15 cellular contexts compared by ENCODE assay signal in genomic region chr2:162090109-162090508, GRCh38. TPM values are rescaled to one million over a fixed set of nuclear protein-coding genes. Genes with fewer than 3 reads are reported as not detected.
DNase-seq lines count a peak whose midpoint lies in the region; ATAC-seq and TF ChIP-seq lines count a peak whose summit lies in the region.
"Had no signal": no experiment of that assay in that cellular context is flagged by ENCODE, and none has a peak within 500 bp of the region (broad histone marks: within the 10 kb centered on the region; RNA-seq: fewer than 3 reads in every experiment).

No MANE protein-coding gene starts in this region.

- no peak overlapping the region for H3K9ac ChIP-seq in SK-N-SH

- H3K79me2 ChIP-seq in SK-N-SH (ENCODE audit: insufficient read depth) = no peaks in the 10 kb centered on the region

- no peak for TF ChIP-seq POLR2A in transverse colon (IDR thresholded peaks at IDR 0.05)

- no peaks in the 10 kb centered on the region for H3K36me3 ChIP-seq in SK-N-SH (replicated peaks in 1 of 2; ENCODE audit: control insufficient read depth in 1 of 2, insufficient read depth in 2 of 2, low read length in 1 of 2)
- H3K36me3 ChIP-seq in transverse colon = no peaks in the 10 kb centered on the region
- H3K36me3 ChIP-seq: tibial nerve had no signal

- TF ChIP-seq CTCF in SK-N-SH (IDR thresholded peaks at IDR 0.05) (no peak), VCaP (conservative IDR thresholded peaks at IDR 0.05) (no peak), fibroblast of the aortic adventitia (IDR thresholded peaks at IDR 0.05; ENCODE audit: insufficient read depth, low read length) (no peak), transverse colon (IDR thresholded peaks at IDR 0.05) (no peak)

- H3K9me2 ChIP-seq in SK-N-SH = no peaks in the 10 kb centered on the region

- H3K27me3 ChIP-seq in SK-N-SH (ENCODE audit: insufficient read depth) (no peaks in the 10 kb centered on the region), transverse colon (no peaks in the 10 kb centered on the region)
- H3K27me3 ChIP-seq: tibial nerve had no signal

- H4K20me1 ChIP-seq in SK-N-SH (ENCODE audit: insufficient read depth) = no peaks in the 10 kb centered on the region

- in situ Hi-C loops in transverse colon (cut with MboI; ENCODE audit: low pct_ligation_motif_present in 1 of 4, low pct_unique_long_range_greater_than_20kb in 1 of 4, low sequenced_read_pairs in 3 of 4) = no loop called here

- CTCF ChIA-PET in SK-N-SH (lab: Yijun Ruan, JAX) = no interaction called here
- CTCF ChIA-PET in HEK293T (lab: Yijun Ruan, JAX) = no interaction called here

- POLR2A ChIA-PET in SK-N-SH (lab: Yijun Ruan, JAX) (no interaction called here), HEK293T (lab: Yijun Ruan, JAX) (no interaction called here)

- 10% methylated on average over 1 of the region's 1 CpG for WGBS in SK-N-SH (ENCODE audit: low lambda C conversion rate)
- WGBS in transverse colon (ENCODE audit: low coverage in 1 of 2), 2 donors = 41 to 70% methylated on average over 1 of the region's 1 CpG

- H3F3A ChIP-seq in SK-N-SH (replicated peaks; ENCODE audit: insufficient read depth) = peaks cover 43% of the 10 kb centered on the region

- no peak overlapping the region for H3K4me2 ChIP-seq in SK-N-SH

- H3K9me3 ChIP-seq in SK-N-SH (no peaks in the 10 kb centered on the region), transverse colon (no peaks in the 10 kb centered on the region)
- H3K9me3 ChIP-seq: tibial nerve had no signal

- TF ChIP-seq EP300 in SK-N-SH (IDR thresholded peaks at IDR 0.05; ENCODE audit: borderline replicate concordance in 1 of 2, low read depth in 1 of 2, low read length in 1 of 2) (no peak), transverse colon (IDR thresholded peaks at IDR 0.05; ENCODE audit: low read depth) (no peak)

- H3K27ac ChIP-seq in SK-N-SH (ENCODE audit: low read depth in 2 of 2, low read length in 1 of 2) (peak overlapping the region in 1 of 2 experiments; percentile 82; a peak in 1 of 4 replicates), VCaP (peak overlapping the region; percentile 17; the same call in 1 of the 2 replicates), transverse colon (peak overlapping the region in 3 of 4 donors; percentile 28 to 43 (median 36))
- H3K27ac ChIP-seq: tibial nerve had no signal

- no peak for TF ChIP-seq RAD21 in SK-N-SH (IDR thresholded peaks at IDR 0.05; ENCODE audit: low read length)

- no peak for ATAC-seq in SK-N-SH treated with all-trans-retinoic acid at 6 μM for 48 hours
- ATAC-seq: activated CD4-positive, CD25-positive, alpha-beta regulatory T cell treated with anti-CD3 and anti-CD28 coated beads, Interleukin-2, amount 50 U/mL, for 24 hours; naive thymus-derived CD8-positive, alpha-beta T cell; stimulated activated memory B cell treated with anti-CD40 and anti-IgM and Interleukin-4, amounts not matched to agents 10 μg/mL and 1 μg/mL and 100 μg/mL, for 72 hours had no signal

- DNase-seq in SK-N-SH (no peak), fibroblast of the aortic adventitia (ENCODE audit: low read depth) (peak; percentile 67), transverse colon (no peak), Kasumi-1 (lab: John Stamatoyannopoulos, UW) (no peak), anterior cingulate cortex (lab: John Stamatoyannopoulos, UW) (no peak), HEK293T (ENCODE audit: extremely low spot score) (no peak)
- DNase-seq: amniotic stem cell; CD4-positive, CD25-positive, alpha-beta regulatory T cell; endodermal cell; naive thymus-derived CD8-positive, alpha-beta T cell had no signal

- H2AFZ ChIP-seq in SK-N-SH (ENCODE audit: low read depth) = peak overlapping the region; percentile 6; the same call in 1 of the 2 replicates

- H3K4me3 ChIP-seq in SK-N-SH (ENCODE audit: low read depth in 2 of 2, low read length in 1 of 2) (no peak overlapping the region), fibroblast of the aortic adventitia (ENCODE audit: low read depth, low read length) (no peak overlapping the region), transverse colon (no peak overlapping the region)
- H3K4me3 ChIP-seq: tibial nerve had no signal

- H3K4me1 ChIP-seq in SK-N-SH (ENCODE audit: control insufficient read depth in 1 of 2, insufficient read depth in 2 of 2, low read depth in 1 of 2, low read length in 1 of 2) (peaks cover 0 to 44% of the 10 kb centered on the region in 2 experiments; a peak in 2 of 4 replicates), transverse colon (peaks cover 0 to 33% (median 19%) of the 10 kb centered on the region in 4 donors)

- intact Hi-C loops in transverse colon (cut with DNase I; ENCODE audit: low total_unique reads) = no loop called here

TF ChIP-seq in SK-N-SH, 30 proteins besides CTCF, POLR2A, EP300 and RAD21:
- no peak for TF ChIP-seq IRF3 (IDR thresholded peaks at IDR 0.05; ENCODE audit: low read depth, low read length)
- TF ChIP-seq FOSL2 (IDR thresholded peaks at IDR 0.05; ENCODE audit: borderline replicate concordance, low read depth) = peak; percentile 70
- TF ChIP-seq NFIC (IDR thresholded peaks at IDR 0.05; ENCODE audit: borderline replicate concordance) = peak; percentile 30; the same call in 1 of the 2 replicates
- peak; percentile 39; the same call in 1 of the 2 replicates for TF ChIP-seq ELF1 (IDR thresholded peaks at IDR 0.05)
- peak; percentile 50 for TF ChIP-seq JUND (IDR thresholded peaks at IDR 0.05)

TF ChIP-seq in SK-N-SH treated with all-trans-retinoic acid at 6 μM for 48 hours, 23 proteins besides CTCF, POLR2A, EP300 and RAD21:
- no peak for TF ChIP-seq ZC3H10 (CRISPR knock-in tag; IDR thresholded peaks at IDR 0.05)
- no peak for TF ChIP-seq TOX (CRISPR knock-in tag; IDR thresholded peaks at IDR 0.05; ENCODE audit: borderline replicate concordance)
- no peak for TF ChIP-seq RARB (CRISPR knock-in tag; IDR thresholded peaks at IDR 0.05)
- TF ChIP-seq CSDC2 (CRISPR knock-in tag; IDR thresholded peaks at IDR 0.05) = no peak

TF ChIP-seq in HEK293T, 16 proteins besides CTCF, POLR2A, EP300 and RAD21:
- TF ChIP-seq CTBP1 (IDR thresholded peaks at IDR 0.05; ENCODE audit: borderline replicate concordance) = no peak
- no peak for TF ChIP-seq FOXA1 (IDR thresholded peaks at IDR 0.05)
- TF ChIP-seq NFRKB (IDR thresholded peaks at IDR 0.05) = no peak
- TF ChIP-seq TARDBP (IDR thresholded peaks at IDR 0.05) = no peak
- no peak for TF ChIP-seq BHLHE40 (IDR thresholded peaks at IDR 0.05; ENCODE audit: borderline replicate concordance)
- TF ChIP-seq PKNOX1 (IDR thresholded peaks at IDR 0.05) = no peak
- TF ChIP-seq LEF1 (IDR thresholded peaks at IDR 0.05; ENCODE audit: borderline replicate concordance) = no peak
- TF ChIP-seq SUZ12 (IDR thresholded peaks at IDR 0.05) = no peak
- TF ChIP-seq HDGF (IDR thresholded peaks at IDR 0.05; ENCODE audit: borderline replicate concordance) = no peak
- no peak for TF ChIP-seq ELF4 (IDR thresholded peaks at IDR 0.05)
- no peak for TF ChIP-seq FOXK2 (IDR thresholded peaks at IDR 0.05)
TF ChIP-seq in HEK293T: peak in this region for 0.

RNA-seq across cellular contexts. Expression of gene DPP4, which starts 16.1 kb away (rescaled TPM):
- polyA plus RNA-seq in SK-N-SH (2012; rRNA removed) = 4.8 and 5.0 TPM in 2 replicates
- 6.3 and 6.7 TPM in 2 replicates for polyA plus RNA-seq in SK-N-SH (2012; cell fraction: cytosol; rRNA removed)
- polyA plus RNA-seq in SK-N-SH (2012; cell fraction: nucleus; rRNA removed) = 1.8 and 4.1 TPM in 2 replicates
- total RNA-seq in fibroblast of the aortic adventitia (ENCODE audit: low replicate concordance) (138 and 203 TPM in 2 replicates), transverse colon (10 to 100 TPM in 1 of 4 donors, 1 to 10 TPM in 3; 1.6 to 12.7 (median 7.0) TPM)

Comparison
In these comparisons a context has a peak if more than half of its experiments do, and no peak if none do; other contexts are left out.
1. RNA of gene DPP4, which starts 16.1 kb away (total RNA-seq): 138 to 203 TPM in fibroblast of the aortic adventitia; 1.6 to 12.7 TPM in transverse colon; every median in the first group is over 10 times any median in the second.